ENCODE assay signal across 35 cellular contexts in the genomic region with DNA sequence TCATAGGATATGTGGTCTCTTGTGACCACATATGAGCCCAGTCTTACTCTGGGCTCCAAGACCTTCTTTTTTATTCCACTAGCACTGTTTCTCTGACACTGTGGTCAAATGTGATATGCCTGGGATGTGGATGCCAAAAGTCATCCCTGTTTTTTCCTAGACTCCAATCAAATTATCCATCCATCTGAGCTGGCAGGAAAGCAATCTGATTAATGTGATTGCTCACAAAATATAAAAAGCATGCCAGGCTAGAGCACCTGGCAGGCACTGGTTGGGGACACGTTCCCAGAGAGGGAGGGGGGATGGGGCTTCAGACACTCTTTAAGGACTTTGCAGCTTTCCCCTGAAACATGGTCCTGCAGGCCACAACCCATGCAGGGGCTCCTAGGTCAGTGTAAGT. TPM values are rescaled to one million over a fixed set of nuclear protein-coding genes. Genes with fewer than 3 reads are reported as not detected.
"Had no signal": no experiment of that assay in that cellular context is flagged by ENCODE, and none has a peak within 500 bp of the region (broad histone marks: within the 10 kb centered on the region; RNA-seq: fewer than 3 reads in every experiment).

No MANE protein-coding gene starts in this region.

- H3K4me1 ChIP-seq: breast epithelium, colonic mucosa had no signal

- H3K9me3 ChIP-seq: ascending aorta, breast epithelium, colonic mucosa, esophagus squamous epithelium, gastroesophageal sphincter had no signal

- H3K27ac ChIP-seq: ascending aorta, breast epithelium, cardiac muscle cell, colonic mucosa, epithelial cell of prostate, esophagus squamous epithelium, gastroesophageal sphincter had no signal

- H3K36me3 ChIP-seq: ascending aorta, breast epithelium, cardiac muscle cell, colonic mucosa, esophagus squamous epithelium, gastroesophageal sphincter had no signal

- DNase-seq: activated CD4-positive, alpha-beta memory T cell treated with anti-CD3 and anti-CD28 coated beads, Interleukin-2, amount 10 ng/mL, durations not matched to agents 7 days and 5 days; activated CD4-positive, alpha-beta T cell treated with anti-CD3 and anti-CD28 coated beads for 1 hour; activated CD4-positive, alpha-beta T cell treated with anti-CD3 and anti-CD28 coated beads for 4 hours; activated CD4-positive, alpha-beta T cell treated with anti-CD3 and anti-CD28 coated beads, Interleukin-2, amount 10 ng/mL, durations not matched to agents 7 days and 5 days; activated CD4-positive, alpha-beta T cell treated with anti-CD3 and anti-CD28 coated beads, Interleukin-2, amount 50 U/mL, for 4 hours; activated gamma-delta T cell; activated naive CD4-positive, alpha-beta T cell; activated naive CD4-positive, alpha-beta T cell treated with anti-CD3 and anti-CD28 coated beads, Interleukin-2, amount 10 ng/mL, durations not matched to agents 7 days and 5 days; activated naive CD8-positive, alpha-beta T cell treated with anti-CD3 and anti-CD28 coated beads, Interleukin-2, amount 10 ng/mL, durations not matched to agents 7 days and 5 days; activated T-cell treated with anti-CD3 and anti-CD28 coated beads, Interleukin-2, amount 50 U/mL, for 1 hour; activated T-cell treated with anti-CD3 and anti-CD28 coated beads, Interleukin-2, amount 50 U/mL, for 48 hours; central memory CD4-positive, alpha-beta T cell; cerebellar nuclear complex; colonic mucosa; effector CD8-positive, alpha-beta T cell; esophagus squamous epithelium; foreskin melanocyte; T-helper 1 cell; T-helper 17 cell; T1000 had no signal

- H3K27me3 ChIP-seq: ascending aorta had no signal

- H3K4me3 ChIP-seq: ascending aorta, breast epithelium, cardiac muscle cell, colonic mucosa, esophagus squamous epithelium, gastroesophageal sphincter had no signal

RNA-seq across cellular contexts. Expression of gene CFAP100, which starts 3.1 kb away (rescaled TPM):
- total RNA-seq: activated CD4-positive, alpha-beta memory T cell treated with anti-CD3 and anti-CD28 coated beads, Interleukin-2, amount 10 ng/mL, durations not matched to agents 7 days and 5 days; activated CD4-positive, alpha-beta T cell treated with anti-CD3 and anti-CD28 coated beads, Interleukin-2, amount 10 ng/mL, durations not matched to agents 7 days and 5 days; activated naive CD4-positive, alpha-beta T cell treated with anti-CD3 and anti-CD28 coated beads, Interleukin-2, amount 50 U/mL, for 72 hours; activated naive CD8-positive, alpha-beta T cell treated with anti-CD3 and anti-CD28 coated beads, Interleukin-2, amount 10 ng/mL, durations not matched to agents 7 days and 5 days; activated T-helper 1 cell treated with anti-CD3 and anti-CD28 coated beads, Interleukin-12 subunit alpha, Interleukin-12 subunit beta, Interleukin-2, Interleukin-4 antibody, amounts not matched to agents 30 ng/mL and 10 ng/mL and 1 ng/mL, durations not matched to agents 14 hours and 24 hours and 36 hours; activated T-helper 2 cell treated with anti-CD3 and anti-CD28 coated beads, Interferon-gamma antibody, Interleukin-2, Interleukin-4, amounts not matched to agents 10 μg/mL and 5 μg/mL and 100 μg/mL, durations not matched to agents 14 hours and 24 hours and 36 hours; ascending aorta; breast epithelium; cardiac muscle cell; colonic mucosa; dermis microvascular lymphatic vessel endothelial cell; endothelial cell of umbilical vein; esophagus squamous epithelium; fibroblast of lung; fibroblast of villous mesenchyme; gastroesophageal sphincter; glomerular endothelial cell; T-helper 17 cell; WTC11 had no signal
- polyA plus RNA-seq: cardiac muscle cell, endothelial cell of umbilical vein, esophagus, fibroblast of lung had no signal

RNA-seq across cellular contexts. Expression of gene KLF15, which starts 34.4 kb away (rescaled TPM):
- total RNA-seq: activated CD4-positive, alpha-beta memory T cell treated with anti-CD3 and anti-CD28 coated beads, Interleukin-2, amount 10 ng/mL, durations not matched to agents 7 days and 5 days; activated CD4-positive, alpha-beta T cell treated with anti-CD3 and anti-CD28 coated beads, Interleukin-2, amount 10 ng/mL, durations not matched to agents 7 days and 5 days had no signal
